In genomic region chr3:57555738-57556458, GRCh38 we compare ENCODE assay signal across 8 cellular contexts. TPM values are rescaled to one million over a fixed set of nuclear protein-coding genes. Genes with fewer than 3 reads are reported as not detected.
A peak's percentile ranks its signal among the peaks of the same experiment; 100 is the strongest.
DNase-seq lines count a peak whose midpoint lies in the region; ATAC-seq and TF ChIP-seq lines count a peak whose summit lies in the region.

TSS of gene PDE12 (plus strand) at chr3:57556274. CDS start at chr3:57556380, 106 bp downstream.

- TF ChIP-seq CTCF in Panc1 (IDR thresholded peaks at IDR 0.05) (no peak), esophagus muscularis mucosa (IDR thresholded peaks at IDR 0.05) (peak in 1 of 3 experiments; percentile 5)

- no peak for TF ChIP-seq RAD21 in Ishikawa (IDR thresholded peaks at IDR 0.05; ENCODE audit: low read depth)

- peak; percentile 80 for TF ChIP-seq EP300 in Ishikawa (IDR thresholded peaks at IDR 0.05; ENCODE audit: borderline replicate concordance)
- no peak for TF ChIP-seq EP300 in esophagus muscularis mucosa (IDR thresholded peaks at IDR 0.05)

- peaks cover 38% of the 10 kb centered on the region for H3K4me1 Mint-ChIP-seq in activated T-cell treated with anti-CD3 and anti-CD28 coated beads, Interleukin-2, amount 50 U/mL, for 4 hours (ENCODE audit: low read depth)

- no peaks in the 10 kb centered on the region for H3K27me3 ChIP-seq in Panc1 (ENCODE audit: control insufficient read depth, insufficient read depth, low read length)
- H3K27me3 ChIP-seq in esophagus muscularis mucosa: no peaks in the 10 kb centered on the region
- no peaks in the 10 kb centered on the region for H3K27me3 ChIP-seq in muscle layer of duodenum (ENCODE audit: low read depth, low read length)

- H3K9me3 Mint-ChIP-seq in activated T-cell treated with anti-CD3 and anti-CD28 coated beads, Interleukin-2, amount 50 U/mL, for 4 hours: no peaks in the 10 kb centered on the region

- CTCF ChIA-PET in Panc1 (lab: Charles Lee): no interaction called here

- TF ChIP-seq POLR2A in esophagus muscularis mucosa (IDR thresholded peaks at IDR 0.05; ENCODE audit: low read depth): peak; percentile 79

- BruUV-seq in Panc1 (replicated peaks; lab: Mats Ljungman, UMichigan): no TSS peak

- H3K9me3 ChIP-seq in Panc1 (ENCODE audit: control insufficient read depth, insufficient read depth, low read depth, low read length): no peaks in the 10 kb centered on the region
- H3K9me3 ChIP-seq in esophagus muscularis mucosa: no peaks in the 10 kb centered on the region
- H3K9me3 ChIP-seq in muscle layer of duodenum (ENCODE audit: control insufficient read depth in 1 of 2, low read length in 2 of 2): no peaks in the 10 kb centered on the region

- no peaks in the 10 kb centered on the region for H3K27me3 Mint-ChIP-seq in activated T-cell treated with anti-CD3 and anti-CD28 coated beads, Interleukin-2, amount 50 U/mL, for 4 hours (ENCODE audit: low read depth)

- POLR2A ChIA-PET in Panc1 (lab: Charles Lee): no interaction called here

- in situ Hi-C loops in Panc1 (cut with HindIII; ENCODE audit: low pct_unique_long_range_greater_than_20kb, low sequenced_read_pairs): no loop called here

- peaks cover 18% of the 10 kb centered on the region for H3K36me3 Mint-ChIP-seq in activated T-cell treated with anti-CD3 and anti-CD28 coated beads, Interleukin-2, amount 50 U/mL, for 4 hours (ENCODE audit: insufficient read depth)

- WGBS in esophagus muscularis mucosa: 1% methylated on average over 49 of the region's 54 CpGs

- DNase-seq in DMS53 (lab: John Stamatoyannopoulos, UW) (peak; percentile 89), Panc1 (ENCODE audit: low read depth, low spot score) (peak; percentile 88), esophagus muscularis mucosa (ENCODE audit: extremely low spot score) (peak; percentile 96)
- DNase-seq in activated T-cell treated with anti-CD3 and anti-CD28 coated beads, Interleukin-2, amount 50 U/mL, for 4 hours: peak; percentile 76
- DNase-seq in stimulated activated CD8-positive, alpha-beta memory T cell treated with anti-CD3 and anti-CD28 coated beads, Interleukin-7, amount 100 ng/mL, for 24 hours (ENCODE audit: low read depth): peak; percentile 64

- intact Hi-C loops in Panc1 (cut with micrococcal nuclease; ENCODE audit: unreplicated experiment): loop anchor here (10.0 kb wide), 1 partner anchor 151 kb away; no protein-coding TSS in a partner anchor
- intact Hi-C loops in esophagus muscularis mucosa (cut with DNase I): loop anchor here (2.0 kb wide), 1 partner anchor 41 kb away; the partner anchor contains the start of gene ARF4

- H3K36me3 ChIP-seq in Panc1 (ENCODE audit: control insufficient read depth, insufficient read depth, low read length): peaks cover 4% of the 10 kb centered on the region
- H3K36me3 ChIP-seq in esophagus muscularis mucosa: peaks cover 0 to 19% (median 15%) of the 10 kb centered on the region in 4 donors
- H3K36me3 ChIP-seq in muscle layer of duodenum (ENCODE audit: control insufficient read depth in 1 of 2, insufficient read depth in 2 of 2, low read length in 2 of 2): peaks cover 4 to 16% of the 10 kb centered on the region in 2 donors

- peak within 1 kb of the TSS; percentile 99 for H3K4me3 Mint-ChIP-seq in activated T-cell treated with anti-CD3 and anti-CD28 coated beads, Interleukin-2, amount 50 U/mL, for 4 hours

- H3K27ac ChIP-seq in Panc1 (ENCODE audit: low read length) (peak within 1 kb of the TSS; percentile 97), esophagus muscularis mucosa (replicated peaks in 1 of 4) (peak within 1 kb of the TSS; percentile 89 to 95 (median 94)), muscle layer of duodenum (ENCODE audit: low read length) (peak within 1 kb of the TSS; percentile 90)

- H3K4me1 ChIP-seq in Panc1 (ENCODE audit: control insufficient read depth, insufficient read depth, low read length) (peaks cover 4% of the 10 kb centered on the region; the same call in 1 of the 2 replicates), esophagus muscularis mucosa (peaks cover 28 to 51% (median 43%) of the 10 kb centered on the region in 4 donors), muscle layer of duodenum (ENCODE audit: control insufficient read depth in 1 of 2, insufficient read depth in 2 of 2, low read length in 2 of 2) (peaks cover 0 to 30% of the 10 kb centered on the region in 2 donors)

- H3K4me3 ChIP-seq in Panc1 (ENCODE audit: low read depth in 2 of 2, low read length in 2 of 2) (peak within 1 kb of the TSS; percentile 67 to 85), esophagus muscularis mucosa (peak within 1 kb of the TSS; percentile 81 to 95 (median 87)), muscle layer of duodenum (ENCODE audit: low read depth in 1 of 2, low read length in 2 of 2) (peak within 1 kb of the TSS; percentile 87 to 94)

- peak; percentile 74 for ATAC-seq in GM21576 (IDR thresholded peaks at IDR 0.05; ENCODE audit: unreplicated experiment)
- ATAC-seq in Panc1: peak; percentile 91
- ATAC-seq in activated T-cell treated with anti-CD3 and anti-CD28 coated beads, Interleukin-2, amount 50 U/mL, for 4 hours: peak; percentile 85 to 88

TF ChIP-seq in Ishikawa, 13 proteins besides CTCF, POLR2A, EP300 and RAD21:
- TF ChIP-seq YY1 (IDR thresholded peaks at IDR 0.05; ENCODE audit: low read depth): peak; percentile 63
- no peak for TF ChIP-seq CEBPB (IDR thresholded peaks at IDR 0.05)
- peak; percentile 64; the same call in 1 of the 2 replicates for TF ChIP-seq FOXM1 (IDR thresholded peaks at IDR 0.05; ENCODE audit: borderline replicate concordance, low read depth)
- peak; percentile 69 for TF ChIP-seq TEAD4 (IDR thresholded peaks at IDR 0.05)
- TF ChIP-seq NFIC (IDR thresholded peaks at IDR 0.05): peak; percentile 40; the same call in 1 of the 2 replicates
- peak; percentile 86 for TF ChIP-seq TAF1 (IDR thresholded peaks at IDR 0.05; ENCODE audit: low read depth)
- TF ChIP-seq USF1 (IDR thresholded peaks at IDR 0.05): peak; percentile 97
- no peak for TF ChIP-seq ZBTB7A (IDR thresholded peaks at IDR 0.05; ENCODE audit: low read depth)
- peak; percentile 18; the same call in 1 of the 2 replicates for TF ChIP-seq REST (IDR thresholded peaks at IDR 0.05; ENCODE audit: low read depth)
- TF ChIP-seq EGR1 (IDR thresholded peaks at IDR 0.05): peak; percentile 87
- peak; percentile 99 for TF ChIP-seq MAX (IDR thresholded peaks at IDR 0.05)
- TF ChIP-seq CREB1 (IDR thresholded peaks at IDR 0.05; ENCODE audit: low read depth): peak; percentile 66
- TF ChIP-seq TCF12 (IDR thresholded peaks at IDR 0.05; ENCODE audit: low read depth): peak; percentile 67; the same call in 1 of the 2 replicates

RNA-seq across cellular contexts. Expression of gene PDE12, which starts in this region (rescaled TPM):
- total RNA-seq in Panc1 (2021; ENCODE audit: unreplicated experiment): 22.8 TPM
- polyA plus RNA-seq in Panc1 (2012; ENCODE audit: insufficient read length): 10.1 TPM
- 10 to 100 TPM; 42.4 to 44.7 (median 43.9) TPM for total RNA-seq in activated T-cell treated with anti-CD3 and anti-CD28 coated beads, Interleukin-2, amount 50 U/mL, for 4 hours
- 10 to 100 TPM; 19.0 to 26.5 (median 22.4) TPM for total RNA-seq in esophagus muscularis mucosa

Comparison
In these comparisons a context has a peak if more than half of its experiments do, and no peak if none do; other contexts are left out.
1. Peak in every context shown above with its lines: DNase-seq, ATAC-seq, H3K4me3 ChIP-seq and H3K27ac ChIP-seq.